In the genomic region with DNA sequence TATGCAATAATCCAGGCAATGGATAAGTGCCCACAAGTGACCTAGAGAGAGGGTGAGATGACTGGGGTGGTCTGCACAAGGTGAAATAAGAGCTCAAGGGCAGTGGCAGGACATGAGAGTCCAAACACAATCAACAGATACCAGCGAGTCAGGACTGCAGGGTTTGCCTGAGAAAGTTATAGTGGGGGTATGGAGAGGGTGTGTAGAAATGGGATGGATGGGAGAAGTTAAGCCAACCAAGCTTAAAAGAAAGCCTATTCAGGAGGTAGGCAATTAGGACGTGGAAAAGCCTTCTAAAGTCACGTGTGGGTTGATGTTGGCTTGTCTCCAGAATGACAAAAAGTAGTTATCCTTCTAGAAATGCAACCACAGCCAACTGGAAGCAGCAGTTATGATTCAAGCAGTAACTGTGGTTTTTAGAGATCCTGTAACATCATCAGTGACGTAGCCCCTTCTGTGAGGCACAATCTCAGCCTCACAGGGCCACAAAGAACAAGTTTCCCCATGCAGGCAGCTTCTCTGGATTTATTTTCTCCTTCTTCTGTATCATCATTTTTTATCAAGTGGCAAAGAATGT, we compare ENCODE assay signal across 15 cellular contexts. TPM values are rescaled to one million over a fixed set of nuclear protein-coding genes. Genes with fewer than 3 reads are reported as not detected.
DNase-seq lines count a peak whose midpoint lies in the region; FAIRE-seq and TF ChIP-seq lines count a peak whose summit lies in the region.
"Had no signal": no experiment of that assay in that cellular context is flagged by ENCODE, and none has a peak within 500 bp of the region (broad histone marks: within the 10 kb centered on the region; RNA-seq: fewer than 3 reads in every experiment).

No MANE protein-coding gene starts in this region.

- DNase-seq in COLO829 (ENCODE audit: low spot score) (peak; percentile 33), HT1080 (ENCODE audit: low read depth) (peak; percentile 57), astrocyte of the hippocampus (ENCODE audit: low read depth, low spot score) (peak; percentile 68), foreskin melanocyte (peak; percentile 44), GM20000 (ENCODE audit: low spot score) (no peak), NCI-H2081 (lab: John Stamatoyannopoulos, UW) (no peak), mucosa of gallbladder (ENCODE audit: low spot score) (no peak), GM12891 (ENCODE audit: insufficient read length, low spot score) (no peak)
- DNase-seq: activated CD8-positive, alpha-beta memory T cell treated with anti-CD3 and anti-CD28 coated beads, Interleukin-2, amount 10 ng/mL, durations not matched to agents 7 days and 5 days; activated gamma-delta T cell treated with Interleukin-2 at 50 U/mL for 16 hours; heart left ventricle; Kasumi-1; naive thymus-derived CD8-positive, alpha-beta T cell; NCI-H1436 treated with DMSO at 0.1 percent for 48 hours; stimulated activated CD4-positive, alpha-beta T cell treated with anti-CD3 and anti-CD28 coated beads, Interleukin-12 subunit alpha, Interleukin-12 subunit beta, amount 100 ng/mL, for 4 hours had no signal

- FAIRE-seq in GM12891 (lab: Jason Lieb, UNC), result no peak

- TF ChIP-seq CTCF in GM20000 (IDR thresholded peaks at IDR 0.05; ENCODE audit: extremely low read depth, missing control alignments), result no peak

- no peak for TF ChIP-seq POLR2A in GM12891 (IDR thresholded peaks at IDR 0.05; ENCODE audit: low read depth, low read length)

TF ChIP-seq in GM12891, 5 proteins besides CTCF, POLR2A, EP300 and RAD21:
- TF ChIP-seq TAF1 (IDR thresholded peaks at IDR 0.05; ENCODE audit: low read depth, low read length) (no peak), POU2F2 (IDR thresholded peaks at IDR 0.05; ENCODE audit: low read depth, low read length) (no peak), PAX5 (IDR thresholded peaks at IDR 0.05; ENCODE audit: insufficient read depth, low read length, severe bottlenecking) (no peak), SPI1 (IDR thresholded peaks at IDR 0.05; ENCODE audit: low read depth, low read length) (no peak), POLR2AphosphoS5 (IDR thresholded peaks at IDR 0.05; ENCODE audit: low read depth, low read length) (no peak)

RNA-seq across cellular contexts. Expression of a gene that starts 56.1 kb away (rescaled TPM):
- 0.37 and 0.63 TPM in 2 replicates for total RNA-seq in HT1080 (2014; rRNA removed; shearing (Covaris generic))
- polyA plus RNA-seq in HT1080 (2015; cell fraction: cytosol; rRNA removed), result 0.55 and 0.94 TPM in 2 replicates
- 0.38 and 2.0 TPM in 2 replicates for polyA plus RNA-seq in HT1080 (2015; cell fraction: nucleus; rRNA removed)
- 34.4 TPM for total RNA-seq in mucosa of gallbladder
- 28.6 TPM for polyA plus RNA-seq in GM12891 (2012; ENCODE audit: low read depth, missing spikeins)

Comparison
In these comparisons a context has a peak if more than half of its experiments do, and no peak if none do; other contexts are left out.
1. DNase-seq: peak in COLO829 (single experiment), HT1080 (single experiment), astrocyte of the hippocampus (single experiment) and foreskin melanocyte (single experiment); none in GM20000 (single experiment), NCI-H2081 (0 of 2), mucosa of gallbladder (single experiment) and GM12891 (single experiment).
2. RNA of a gene that starts 56.1 kb away (total RNA-seq): 34.4 TPM in mucosa of gallbladder (single experiment); 0.37 to 0.63 TPM in HT1080; every median in the first group is over 10 times any median in the second.